10 cellular contexts compared by ENCODE assay signal in genomic region chr2:223041527-223042109, GRCh38. TPM values are rescaled to one million over a fixed set of nuclear protein-coding genes. Genes with fewer than 3 reads are reported as not detected.
DNase-seq lines count a peak whose midpoint lies in the region; ATAC-seq, FAIRE-seq and TF ChIP-seq lines count a peak whose summit lies in the region.
"Had no signal": no experiment of that assay in that cellular context is flagged by ENCODE, and none has a peak within 500 bp of the region (broad histone marks: within the 10 kb centered on the region; RNA-seq: fewer than 3 reads in every experiment).

No MANE protein-coding gene starts in this region.

- no peak overlapping the region for H3K4me3 Mint-ChIP-seq in T-cell
- no peak overlapping the region for H3K4me3 Mint-ChIP-seq in immature natural killer cell
- H3K4me3 Mint-ChIP-seq: activated B cell treated with CpG ODN at 0.5 μM for 24 hours had no signal

- peaks cover 7 to 11% of the 10 kb centered on the region in 2 donors for H3K27me3 Mint-ChIP-seq in T-cell
- H3K27me3 Mint-ChIP-seq in immature natural killer cell (ENCODE audit: low read depth in 3 of 3), result peaks cover 0 to 10% (median 2%) of the 10 kb centered on the region in 3 donors

- peak; percentile 85 for FAIRE-seq in keratinocyte (lab: Jason Lieb, UNC)
- FAIRE-seq: G401.6 had no signal

- no peaks in the 10 kb centered on the region for H3K9me3 ChIP-seq in keratinocyte (ENCODE audit: control insufficient read depth, low read depth, low read length)
- no peaks in the 10 kb centered on the region for H3K9me3 ChIP-seq in Karpas-422 (ENCODE audit: low read length)

- H3K4me1 Mint-ChIP-seq in T-cell (peaks cover 0 to 8% (median 6%) of the 10 kb centered on the region in 3 donors), immature natural killer cell (peaks cover 0 to 8% of the 10 kb centered on the region in 2 donors)
- H3K4me1 Mint-ChIP-seq: activated B cell treated with CpG ODN at 0.5 μM for 24 hours had no signal

- H3K27ac Mint-ChIP-seq in T-cell (no peak overlapping the region), immature natural killer cell (no peak overlapping the region)
- H3K27ac Mint-ChIP-seq: activated B cell treated with CpG ODN at 0.5 μM for 24 hours had no signal

- no peaks in the 10 kb centered on the region for H3K36me3 Mint-ChIP-seq in T-cell
- no peaks in the 10 kb centered on the region for H3K36me3 Mint-ChIP-seq in immature natural killer cell

- no peak for TF ChIP-seq CTCF in HFF-Myc (IDR thresholded peaks at IDR 0.05; ENCODE audit: low read depth, low read length, missing control alignments)
- no peak for TF ChIP-seq CTCF in keratinocyte (optimal IDR thresholded peaks at IDR 0.05 in 1 of 3, IDR thresholded peaks at IDR 0.05 in 1 of 3, conservative IDR thresholded peaks at IDR 0.05 in 1 of 3; ENCODE audit: extremely low read depth in 1 of 3, insufficient read depth in 2 of 3, low read length in 3 of 3)

- H3K36me3 ChIP-seq in keratinocyte (ENCODE audit: control insufficient read depth in 2 of 2, extremely low read depth in 1 of 2, insufficient read depth in 2 of 2, low read length in 2 of 2), result no peaks in the 10 kb centered on the region
- H3K36me3 ChIP-seq in Karpas-422 (ENCODE audit: insufficient read depth, low read length), result no peaks in the 10 kb centered on the region

- no peak for ATAC-seq in T-cell (replicated peaks in 1 of 4)

- POLR2A ChIA-PET in T-cell (lab: Charles Lee), result no interaction called here

- H3K9me1 ChIP-seq in keratinocyte (ENCODE audit: control insufficient read depth, extremely low read depth, insufficient read depth, low read length), result no peaks in the 10 kb centered on the region

- DNase-seq in 8988T (peak; percentile 47), HFF-Myc (ENCODE audit: extremely low read depth, low read depth) (peak; percentile 83), UCSD-AML1 (lab: John Stamatoyannopoulos, UW; ENCODE audit: unreplicated experiment) (peak; percentile 22), keratinocyte (ENCODE audit: low read depth, low spot score) (no peak), NCI-H1694 treated with DMSO at 0.1 percent for 48 hours (lab: John Stamatoyannopoulos, UW) (no peak), T-cell (no peak), Karpas-422 (no peak), immature natural killer cell (no peak)
- DNase-seq: activated B cell treated with CpG ODN at 0.5 μM for 24 hours had no signal

- H4K20me1 ChIP-seq in keratinocyte (ENCODE audit: control insufficient read depth, extremely low read depth, insufficient read depth, low read length), result no peaks in the 10 kb centered on the region
- H4K20me1 ChIP-seq in Karpas-422 (ENCODE audit: insufficient read depth, low read depth, low read length), result no peaks in the 10 kb centered on the region

- H3K9me3 Mint-ChIP-seq in T-cell (peaks cover 0 to 3% (median 0%) of the 10 kb centered on the region in 3 donors), immature natural killer cell (peaks cover 0 to 1% (median 0%) of the 10 kb centered on the region in 6 donors)
- H3K9me3 Mint-ChIP-seq: activated B cell treated with CpG ODN at 0.5 μM for 24 hours had no signal

- CTCF ChIA-PET in T-cell (lab: Charles Lee), result no interaction called here

- H3K4me1 ChIP-seq in keratinocyte (ENCODE audit: control insufficient read depth, extremely low read depth, insufficient read depth, low read length) (peaks cover 20% of the 10 kb centered on the region), Karpas-422 (ENCODE audit: low read length) (no peaks in the 10 kb centered on the region)

- dilution Hi-C loops in keratinocyte (cut with MboI; ENCODE audit: extremely low pct_ligation_motif_present, low sequenced_read_pairs), result no loop called here

- H3K27me3 ChIP-seq in keratinocyte (ENCODE audit: control insufficient read depth, extremely low read depth, insufficient read depth, low read length), result no peaks in the 10 kb centered on the region
- no peaks in the 10 kb centered on the region for H3K27me3 ChIP-seq in Karpas-422 (ENCODE audit: low read length)

- H3K4me2 ChIP-seq in keratinocyte (ENCODE audit: control insufficient read depth, extremely low read depth, insufficient read depth, low read depth, low read length) (peak overlapping the region; percentile 65), Karpas-422 (ENCODE audit: low read depth, low read length, poor library complexity, severe bottlenecking) (no peak overlapping the region)

- H2AFZ ChIP-seq in keratinocyte (ENCODE audit: control insufficient read depth, low read length) (peak overlapping the region; percentile 69), Karpas-422 (ENCODE audit: low read length) (no peak overlapping the region)

- H3K27ac ChIP-seq in keratinocyte (ENCODE audit: control insufficient read depth, insufficient read depth, low read length) (peak overlapping the region; percentile 78), Karpas-422 (ENCODE audit: low read length) (no peak overlapping the region)

- H3K9me2 ChIP-seq in Karpas-422 (replicated peaks; ENCODE audit: insufficient read depth, low read length), result no peaks in the 10 kb centered on the region

- H3K9ac ChIP-seq in keratinocyte (ENCODE audit: control insufficient read depth, extremely low read depth, insufficient read depth, low read length) (peak overlapping the region; percentile 47), Karpas-422 (ENCODE audit: low read length) (no peak overlapping the region)

- H3K79me2 ChIP-seq in keratinocyte (ENCODE audit: control insufficient read depth, insufficient read depth, low read length) (no peaks in the 10 kb centered on the region), Karpas-422 (ENCODE audit: low read length) (no peaks in the 10 kb centered on the region)

- H3K4me3 ChIP-seq in HFF-Myc (replicated peaks; ENCODE audit: low read depth, low read length) (no peak overlapping the region), keratinocyte (ENCODE audit: control insufficient read depth in 2 of 3, extremely low read depth in 1 of 3, insufficient read depth in 2 of 3, low read depth in 1 of 3, low read length in 3 of 3) (no peak overlapping the region), Karpas-422 (ENCODE audit: low read length) (no peak overlapping the region)

RNA-seq across cellular contexts. Expression of gene KCNE4, which starts 10.4 kb away (rescaled TPM):
- 0.01 to 0.13 TPM (median 0.09 TPM) in 3 replicates for polyA plus RNA-seq in keratinocyte
- not detected for polyA plus RNA-seq in keratinocyte (2011; ENCODE audit: low read depth)
- 0.06 and 0.18 TPM in 2 replicates for polyA plus RNA-seq in keratinocyte (2011; cell fraction: cytosol; rRNA removed)
- 0.11 TPM in 1 of 2 replicates, not detected in the other for polyA plus RNA-seq in keratinocyte (2011; cell fraction: nucleus; rRNA removed)
- 0.13 and 0.16 TPM in 2 replicates for polyA plus RNA-seq in keratinocyte (2012; ENCODE audit: low replicate concordance)
- polyA minus RNA-seq in keratinocyte, result not detected in 3 replicates
- not detected for polyA minus RNA-seq in keratinocyte (2011; cell fraction: cytosol; rRNA and poly(A)+ RNA removed)
- not detected in 2 replicates for polyA minus RNA-seq in keratinocyte (2011; cell fraction: nucleus; rRNA and poly(A)+ RNA removed)
- not detected for total RNA-seq in T-cell
- total RNA-seq in Karpas-422 (2014; rRNA removed; shearing (Covaris generic); ENCODE audit: low replicate concordance), result not detected in 2 replicates
- not detected for polyA plus RNA-seq in immature natural killer cell
- total RNA-seq: activated B cell treated with CpG ODN at 0.5 μM for 24 hours had no signal

Comparison
In these comparisons a context has a peak if more than half of its experiments do, and no peak if none do; other contexts are left out.
1. DNase-seq: peak in 8988T (single experiment), HFF-Myc (single experiment) and UCSD-AML1 (single experiment); none in keratinocyte (single experiment), NCI-H1694 treated with DMSO at 0.1 percent for 48 hours (single experiment), T-cell (0 of 34), Karpas-422 (single experiment) and immature natural killer cell (0 of 3).